1 cellular context compared by ENCODE assay signal in the genomic region with DNA sequence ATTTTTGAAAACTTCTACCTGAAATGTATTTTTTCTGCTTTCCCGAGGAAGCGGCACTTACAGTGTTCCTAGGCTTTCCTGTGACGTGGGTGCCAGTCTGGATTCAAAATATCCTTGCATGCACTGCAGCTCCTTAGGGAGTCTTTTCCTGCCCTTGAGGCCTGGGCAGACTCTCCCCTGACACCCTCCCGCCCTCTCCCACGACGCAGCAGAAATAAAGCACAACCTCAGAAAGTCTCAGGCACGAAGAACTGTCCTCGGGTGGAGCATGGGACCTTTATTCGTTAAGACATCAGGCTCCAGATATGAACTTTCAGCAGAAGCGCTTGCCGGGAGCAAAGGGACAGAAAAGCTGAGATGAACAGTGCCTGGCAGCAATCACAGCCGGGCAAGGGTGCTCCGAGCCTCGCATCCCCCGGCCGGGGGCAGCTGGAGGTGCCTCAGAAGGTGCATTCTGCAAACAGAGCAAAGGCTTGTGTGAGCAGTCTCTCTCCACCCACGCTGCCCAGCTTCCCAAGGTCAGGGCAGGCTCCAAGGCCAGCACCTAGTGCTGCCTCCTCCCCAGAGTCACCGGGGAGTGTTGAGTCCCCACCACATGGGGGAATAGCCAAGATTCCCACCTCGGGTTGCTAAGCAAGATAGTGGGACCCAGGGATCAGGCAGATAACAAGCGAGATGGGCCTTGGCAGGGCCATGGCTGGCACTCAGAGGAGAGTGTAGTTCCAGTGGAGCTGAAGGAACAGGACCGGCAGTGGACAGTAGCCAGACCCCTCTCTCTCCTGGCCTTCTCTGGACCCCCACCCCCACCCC.
A peak's percentile ranks its signal among the peaks of the same experiment; 100 is the strongest.
TF ChIP-seq lines count a peak whose summit lies in the region.

No MANE protein-coding gene starts in this region.

TF ChIP-seq in K562, 482 proteins besides CTCF, POLR2A, EP300 and RAD21:
- TF ChIP-seq TEAD2 (tag; IDR thresholded peaks at IDR 0.05) (no peak), HES1 (IDR thresholded peaks at IDR 0.05; ENCODE audit: low read depth) (no peak), EGR1 (conservative IDR thresholded peaks at IDR 0.05) (0 out of 2 replicates have a peak, but pooled peaks have one; percentile 20)
